Comparison of ENCODE assay signal across 14 cellular contexts in the genomic region with DNA sequence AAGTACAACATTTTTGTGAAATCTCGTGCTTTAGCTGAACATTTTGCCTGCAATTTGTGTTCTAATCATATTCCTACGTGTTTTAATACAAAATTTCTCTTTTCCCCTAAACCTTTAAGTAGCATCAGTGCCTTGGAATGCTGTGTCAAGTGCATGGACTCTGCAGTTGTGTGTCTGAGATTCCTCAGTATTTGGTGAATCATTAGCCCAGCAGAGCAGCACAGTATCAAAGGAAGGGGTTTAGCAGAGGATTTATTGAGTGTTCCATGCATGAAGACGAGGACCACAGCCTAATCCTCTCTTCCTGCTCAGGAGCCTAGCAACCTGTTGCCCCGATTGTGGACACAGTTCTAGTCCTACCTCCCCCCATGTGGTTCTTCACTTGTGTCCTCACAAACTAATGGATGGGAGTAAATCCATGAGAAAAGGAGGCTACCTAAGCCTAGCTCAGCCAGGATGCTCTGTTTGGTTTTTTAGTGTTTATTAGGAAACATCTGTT. TPM values are rescaled to one million over a fixed set of nuclear protein-coding genes. Genes with fewer than 3 reads are reported as not detected.
DNase-seq lines count a peak whose midpoint lies in the region; ATAC-seq and TF ChIP-seq lines count a peak whose summit lies in the region.
"Had no signal": no experiment of that assay in that cellular context is flagged by ENCODE, and none has a peak within 500 bp of the region (broad histone marks: within the 10 kb centered on the region; RNA-seq: fewer than 3 reads in every experiment).

No MANE protein-coding gene starts in this region.

- H3K9me3 ChIP-seq in WERI-Rb-1 (ENCODE audit: severe bottlenecking): no peaks in the 10 kb centered on the region
- H3K9me3 ChIP-seq: A549; BLaER1 treated with 17β-estradiol and CSF1 and Interleukin-3, amounts not matched to agents 10 nM and 100 nM had no signal

- no peaks in the 10 kb centered on the region for H3K9me3 Mint-ChIP-seq in activated CD4-positive, alpha-beta T cell treated with anti-CD3 and anti-CD28 coated beads, Interleukin-2, amount 10 ng/mL, durations not matched to agents 24 days and 14 days
- H3K9me3 Mint-ChIP-seq in progenitor cell of endocrine pancreas (ENCODE audit: low read depth): no peaks in the 10 kb centered on the region

- intact Hi-C loops in activated CD4-positive, alpha-beta T cell treated with anti-CD3 and anti-CD28 coated beads, Interleukin-2, amount 10 ng/mL, durations not matched to agents 24 days and 14 days (cut with micrococcal nuclease): no loop called here

- TF ChIP-seq CTCF in WERI-Rb-1 (IDR thresholded peaks at IDR 0.05; ENCODE audit: low read depth, low read length): no peak
- no peak for TF ChIP-seq CTCF in coronary artery (IDR thresholded peaks at IDR 0.05)
- TF ChIP-seq CTCF in progenitor cell of endocrine pancreas (IDR thresholded peaks at IDR 0.05; ENCODE audit: unreplicated experiment): no peak

- DNase-seq in DMS53 treated with DMSO at 0.1 percent for 48 hours (lab: John Stamatoyannopoulos, UW; ENCODE audit: unreplicated experiment) (peak; percentile 2), WERI-Rb-1 (peak; percentile 45), left kidney (ENCODE audit: low read depth, low spot score) (peak; percentile 46), coronary artery (ENCODE audit: low spot score) (no peak), progenitor cell of endocrine pancreas (ENCODE audit: low spot score, unreplicated experiment) (no peak)
- no peak for DNase-seq in activated CD4-positive, alpha-beta T cell treated with anti-CD3 and anti-CD28 coated beads, Interleukin-2, amount 10 ng/mL, durations not matched to agents 24 days and 14 days
- DNase-seq: CD4-positive, CD25-positive, alpha-beta regulatory T cell; DMS79; GOT3; H9 had no signal

- H3K27me3 Mint-ChIP-seq in activated CD4-positive, alpha-beta T cell treated with anti-CD3 and anti-CD28 coated beads, Interleukin-2, amount 10 ng/mL, durations not matched to agents 24 days and 14 days: no peaks in the 10 kb centered on the region
- peaks cover 2% of the 10 kb centered on the region for H3K27me3 Mint-ChIP-seq in progenitor cell of endocrine pancreas
- H3K27me3 Mint-ChIP-seq: CD4-positive, CD25-positive, alpha-beta regulatory T cell had no signal

- no peaks in the 10 kb centered on the region for H3K36me3 Mint-ChIP-seq in activated CD4-positive, alpha-beta T cell treated with anti-CD3 and anti-CD28 coated beads, Interleukin-2, amount 10 ng/mL, durations not matched to agents 24 days and 14 days (ENCODE audit: low read depth)
- H3K36me3 Mint-ChIP-seq in progenitor cell of endocrine pancreas (ENCODE audit: insufficient read depth): no peaks in the 10 kb centered on the region
- H3K36me3 Mint-ChIP-seq: CD4-positive, CD25-positive, alpha-beta regulatory T cell had no signal

- no peaks in the 10 kb centered on the region for H3K4me1 Mint-ChIP-seq in activated CD4-positive, alpha-beta T cell treated with anti-CD3 and anti-CD28 coated beads, Interleukin-2, amount 10 ng/mL, durations not matched to agents 24 days and 14 days
- H3K4me1 Mint-ChIP-seq in progenitor cell of endocrine pancreas (ENCODE audit: low read depth): no peaks in the 10 kb centered on the region
- H3K4me1 Mint-ChIP-seq: CD4-positive, CD25-positive, alpha-beta regulatory T cell had no signal

- H3K4me3 ChIP-seq in WERI-Rb-1 (ENCODE audit: low read depth, low read length): no peak overlapping the region
- no peak overlapping the region for H3K4me3 ChIP-seq in coronary artery
- H3K4me3 ChIP-seq: A549; BLaER1 treated with 17β-estradiol and CSF1 and Interleukin-3, amounts not matched to agents 10 nM and 100 nM; K562 had no signal

- no peaks in the 10 kb centered on the region for H3K36me3 ChIP-seq in WERI-Rb-1
- H3K36me3 ChIP-seq: BLaER1 treated with 17β-estradiol and CSF1 and Interleukin-3, amounts not matched to agents 10 nM and 100 nM had no signal

- H3K27ac Mint-ChIP-seq in activated CD4-positive, alpha-beta T cell treated with anti-CD3 and anti-CD28 coated beads, Interleukin-2, amount 10 ng/mL, durations not matched to agents 24 days and 14 days: no peak overlapping the region
- H3K27ac Mint-ChIP-seq in progenitor cell of endocrine pancreas: no peak overlapping the region
- H3K27ac Mint-ChIP-seq: CD4-positive, CD25-positive, alpha-beta regulatory T cell; H9 had no signal

- H3K4me3 Mint-ChIP-seq in activated CD4-positive, alpha-beta T cell treated with anti-CD3 and anti-CD28 coated beads, Interleukin-2, amount 10 ng/mL, durations not matched to agents 24 days and 14 days: no peak overlapping the region
- no peak overlapping the region for H3K4me3 Mint-ChIP-seq in progenitor cell of endocrine pancreas (ENCODE audit: low read depth)
- H3K4me3 Mint-ChIP-seq: CD4-positive, CD25-positive, alpha-beta regulatory T cell; H9 had no signal

- H3K27me3 ChIP-seq in WERI-Rb-1 (ENCODE audit: insufficient read depth, low read depth, severe bottlenecking): no peaks in the 10 kb centered on the region
- H3K27me3 ChIP-seq: BLaER1 treated with 17β-estradiol and CSF1 and Interleukin-3, amounts not matched to agents 10 nM and 100 nM had no signal

- no peak for ATAC-seq in HG03095 (IDR thresholded peaks at IDR 0.05; ENCODE audit: unreplicated experiment)
- ATAC-seq: A549, K562 had no signal

- H3K27ac ChIP-seq in WERI-Rb-1: no peak overlapping the region
- no peak overlapping the region for H3K27ac ChIP-seq in coronary artery
- H3K27ac ChIP-seq: A549; BLaER1 treated with 17β-estradiol and CSF1 and Interleukin-3, amounts not matched to agents 10 nM and 100 nM had no signal

RNA-seq across cellular contexts. Expression of gene PCP4, which starts 29.3 kb away (rescaled TPM):
- not detected in 2 replicates for total RNA-seq in activated CD4-positive, alpha-beta T cell treated with anti-CD3 and anti-CD28 coated beads, Interleukin-2, amount 10 ng/mL, durations not matched to agents 24 days and 14 days
- total RNA-seq in progenitor cell of endocrine pancreas: 2.0 and 2.4 TPM in 2 replicates
- total RNA-seq: CD4-positive, CD25-positive, alpha-beta regulatory T cell; K562 had no signal

Comparison
In these comparisons a context has a peak if more than half of its experiments do, and no peak if none do; other contexts are left out.
1. DNase-seq: peak in DMS53 treated with DMSO at 0.1 percent for 48 hours (single experiment), WERI-Rb-1 (single experiment) and left kidney (single experiment); none in coronary artery (single experiment), activated CD4-positive, alpha-beta T cell treated with anti-CD3 and anti-CD28 coated beads, Interleukin-2, amount 10 ng/mL, durations not matched to agents 24 days and 14 days (single experiment) and progenitor cell of endocrine pancreas (single experiment).